Comparison of ENCODE assay signal across 2 cellular contexts in the genomic region with DNA sequence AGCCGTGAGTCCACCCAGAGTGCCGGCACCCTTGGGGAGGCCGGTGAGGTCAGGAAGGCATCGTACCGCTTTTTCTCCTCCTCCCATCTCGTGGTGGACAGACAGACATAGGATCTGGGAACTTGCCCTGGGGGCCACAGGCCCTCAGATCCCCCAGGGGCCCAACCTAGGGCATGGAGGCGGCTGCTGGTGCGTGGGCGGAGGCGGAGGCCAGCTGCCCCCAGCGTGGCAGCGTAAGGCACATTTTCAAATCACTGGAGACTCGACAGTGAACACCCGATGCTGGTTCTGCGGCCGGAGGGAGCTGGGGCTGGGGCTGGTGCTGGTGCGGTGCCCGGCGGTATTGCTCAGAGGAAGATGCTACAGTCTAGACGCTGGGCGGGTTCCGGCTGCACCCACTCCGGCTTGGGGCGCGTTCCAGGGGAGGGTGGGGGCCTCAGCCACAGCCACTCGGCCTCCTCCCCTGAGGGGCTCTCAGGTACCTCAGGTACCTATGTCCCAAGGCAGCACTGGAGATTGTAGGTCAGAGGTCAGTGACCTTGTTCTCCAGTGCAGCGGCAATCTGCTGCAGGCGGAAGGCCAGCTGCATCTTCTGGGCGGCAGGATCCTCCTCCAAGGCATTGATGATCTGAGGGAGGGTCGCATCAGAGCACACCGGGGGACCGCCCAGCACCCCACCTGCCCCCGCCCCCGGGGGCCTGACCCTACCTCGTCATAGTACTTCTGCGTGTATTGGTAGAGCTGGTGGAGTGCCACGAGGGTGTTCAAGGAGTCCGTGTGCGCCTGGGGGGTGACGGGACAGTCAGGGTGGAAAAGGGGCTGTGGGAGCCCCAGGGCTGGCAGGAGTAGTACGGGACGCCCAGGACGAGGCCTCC.
TF ChIP-seq lines count a peak whose summit lies in the region.

No MANE protein-coding gene starts in this region.

TF ChIP-seq in IMR-90, 13 proteins besides CTCF, POLR2A, EP300 and RAD21:
- TF ChIP-seq MXI1 (IDR thresholded peaks at IDR 0.05; ENCODE audit: borderline replicate concordance, low read depth, low read length) (no peak), BHLHE40 (IDR thresholded peaks at IDR 0.05; ENCODE audit: low read depth, low read length) (no peak), MAFK (IDR thresholded peaks at IDR 0.05; ENCODE audit: low read depth, low read length) (no peak), SMC3 (IDR thresholded peaks at IDR 0.05; ENCODE audit: low read depth, low read length) (no peak), MAZ (IDR thresholded peaks at IDR 0.05; ENCODE audit: borderline replicate concordance, low read depth, low read length) (no peak), CEBPB (IDR thresholded peaks at IDR 0.05; ENCODE audit: low read depth, low read length) (no peak), RCOR1 (IDR thresholded peaks at IDR 0.05; ENCODE audit: insufficient replicate concordance, low read length) (no peak)
- TF ChIP-seq, protein P1, sequence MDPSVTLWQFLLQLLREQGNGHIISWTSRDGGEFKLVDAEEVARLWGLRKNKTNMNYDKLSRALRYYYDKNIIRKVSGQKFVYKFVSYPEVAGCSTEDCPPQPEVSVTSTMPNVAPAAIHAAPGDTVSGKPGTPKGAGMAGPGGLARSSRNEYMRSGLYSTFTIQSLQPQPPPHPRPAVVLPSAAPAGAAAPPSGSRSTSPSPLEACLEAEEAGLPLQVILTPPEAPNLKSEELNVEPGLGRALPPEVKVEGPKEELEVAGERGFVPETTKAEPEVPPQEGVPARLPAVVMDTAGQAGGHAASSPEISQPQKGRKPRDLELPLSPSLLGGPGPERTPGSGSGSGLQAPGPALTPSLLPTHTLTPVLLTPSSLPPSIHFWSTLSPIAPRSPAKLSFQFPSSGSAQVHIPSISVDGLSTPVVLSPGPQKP (IDR thresholded peaks at IDR 0.05; ENCODE audit: borderline replicate concordance, low read depth, low read length): no peak
- TF ChIP-seq, protein P2, sequence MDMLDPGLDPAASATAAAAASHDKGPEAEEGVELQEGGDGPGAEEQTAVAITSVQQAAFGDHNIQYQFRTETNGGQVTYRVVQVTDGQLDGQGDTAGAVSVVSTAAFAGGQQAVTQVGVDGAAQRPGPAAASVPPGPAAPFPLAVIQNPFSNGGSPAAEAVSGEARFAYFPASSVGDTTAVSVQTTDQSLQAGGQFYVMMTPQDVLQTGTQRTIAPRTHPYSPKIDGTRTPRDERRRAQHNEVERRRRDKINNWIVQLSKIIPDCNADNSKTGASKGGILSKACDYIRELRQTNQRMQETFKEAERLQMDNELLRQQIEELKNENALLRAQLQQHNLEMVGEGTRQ (IDR thresholded peaks at IDR 0.05; ENCODE audit: low read depth, low read length): no peak

TF ChIP-seq in K562, 482 proteins besides CTCF, POLR2A, EP300 and RAD21:
- TF ChIP-seq, protein P3, sequence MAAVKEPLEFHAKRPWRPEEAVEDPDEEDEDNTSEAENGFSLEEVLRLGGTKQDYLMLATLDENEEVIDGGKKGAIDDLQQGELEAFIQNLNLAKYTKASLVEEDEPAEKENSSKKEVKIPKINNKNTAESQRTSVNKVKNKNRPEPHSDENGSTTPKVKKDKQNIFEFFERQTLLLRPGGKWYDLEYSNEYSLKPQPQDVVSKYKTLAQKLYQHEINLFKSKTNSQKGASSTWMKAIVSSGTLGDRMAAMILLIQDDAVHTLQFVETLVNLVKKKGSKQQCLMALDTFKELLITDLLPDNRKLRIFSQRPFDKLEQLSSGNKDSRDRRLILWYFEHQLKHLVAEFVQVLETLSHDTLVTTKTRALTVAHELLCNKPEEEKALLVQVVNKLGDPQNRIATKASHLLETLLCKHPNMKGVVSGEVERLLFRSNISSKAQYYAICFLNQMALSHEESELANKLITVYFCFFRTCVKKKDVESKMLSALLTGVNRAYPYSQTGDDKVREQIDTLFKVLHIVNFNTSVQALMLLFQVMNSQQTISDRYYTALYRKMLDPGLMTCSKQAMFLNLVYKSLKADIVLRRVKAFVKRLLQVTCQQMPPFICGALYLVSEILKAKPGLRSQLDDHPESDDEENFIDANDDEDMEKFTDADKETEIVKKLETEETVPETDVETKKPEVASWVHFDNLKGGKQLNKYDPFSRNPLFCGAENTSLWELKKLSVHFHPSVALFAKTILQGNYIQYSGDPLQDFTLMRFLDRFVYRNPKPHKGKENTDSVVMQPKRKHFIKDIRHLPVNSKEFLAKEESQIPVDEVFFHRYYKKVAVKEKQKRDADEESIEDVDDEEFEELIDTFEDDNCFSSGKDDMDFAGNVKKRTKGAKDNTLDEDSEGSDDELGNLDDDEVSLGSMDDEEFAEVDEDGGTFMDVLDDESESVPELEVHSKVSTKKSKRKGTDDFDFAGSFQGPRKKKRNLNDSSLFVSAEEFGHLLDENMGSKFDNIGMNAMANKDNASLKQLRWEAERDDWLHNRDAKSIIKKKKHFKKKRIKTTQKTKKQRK (IDR thresholded peaks at IDR 0.05; ENCODE audit: borderline replicate concordance, low read depth, low read length): no peak
- no peak for TF ChIP-seq ELF4 (CRISPR knock-in tag; IDR thresholded peaks at IDR 0.05)
- no peak for TF ChIP-seq CAMTA2 (CRISPR knock-in tag; conservative IDR thresholded peaks at IDR 0.05)
- peak; percentile 32 for TF ChIP-seq EGR1 (conservative IDR thresholded peaks at IDR 0.05)
TF ChIP-seq in K562: peak in this region for 1.
